ENCODE assay signal across 28 cellular contexts in the genomic region with DNA sequence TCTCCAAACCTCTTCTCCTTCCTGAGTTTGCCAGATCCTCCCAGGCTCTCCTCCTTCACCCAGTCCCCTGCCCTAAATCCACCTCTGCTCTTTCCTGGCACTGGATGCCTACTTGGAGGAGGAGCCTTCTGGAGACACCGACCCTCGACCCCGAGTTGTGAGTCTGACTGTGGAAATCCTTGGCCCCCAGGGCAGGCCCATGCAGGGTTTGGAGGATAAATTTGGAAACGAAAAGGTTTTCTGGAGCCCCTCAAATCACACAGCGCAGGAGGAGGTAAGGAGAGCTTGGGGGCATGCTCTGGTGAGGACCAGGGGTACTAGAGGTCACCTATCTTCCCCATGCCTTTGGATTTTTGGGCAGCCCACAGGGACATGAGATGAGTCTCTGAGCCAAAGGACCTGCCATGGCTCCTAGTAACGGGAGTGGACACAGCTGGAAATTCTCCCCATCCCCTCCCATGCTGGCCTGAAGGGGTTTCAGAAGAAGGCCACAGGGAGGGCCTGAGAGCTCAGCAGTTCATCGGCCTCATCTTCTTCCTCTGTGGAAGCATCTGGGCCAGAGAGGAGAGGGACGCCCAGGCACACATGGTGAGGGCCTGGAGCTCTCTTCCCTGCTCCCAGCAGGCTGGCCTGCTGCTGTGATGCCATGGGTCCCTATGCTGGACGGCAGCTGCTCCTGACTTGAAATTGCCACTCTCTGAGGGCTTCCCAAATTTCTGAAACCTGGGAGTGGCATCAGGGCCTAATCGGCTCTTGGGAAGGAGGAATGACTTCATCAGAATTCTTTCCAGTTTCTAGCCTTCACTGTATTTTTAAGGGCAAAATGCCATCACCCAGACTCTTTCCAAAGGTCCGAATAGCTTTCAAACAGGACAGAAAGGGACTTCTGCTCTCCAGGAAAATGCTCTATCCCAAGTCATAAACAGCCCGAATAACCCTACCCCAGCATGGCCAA.
DNase-seq lines count a peak whose midpoint lies in the region; ATAC-seq and TF ChIP-seq lines count a peak whose summit lies in the region.
"Had no signal": no experiment of that assay in that cellular context is flagged by ENCODE, and none has a peak within 500 bp of the region (broad histone marks: within the 10 kb centered on the region; RNA-seq: fewer than 3 reads in every experiment).

No MANE protein-coding gene starts in this region.

- H3K14ac ChIP-seq in IMR-90 (replicated peaks; ENCODE audit: low read depth, low read length), result no peak overlapping the region

- H2BK5ac ChIP-seq in IMR-90 (ENCODE audit: low read depth, low read length, poor library complexity, severe bottlenecking), result no peak overlapping the region

- H3K4ac ChIP-seq in IMR-90 (ENCODE audit: low read depth, low read length), result no peak overlapping the region

- H2AFZ ChIP-seq in IMR-90 (replicated peaks; ENCODE audit: low read length, poor library complexity) (no peak overlapping the region), osteoblast (ENCODE audit: low read length) (peak overlapping the region; percentile 72)
- H2AFZ ChIP-seq: hepatocyte had no signal

- H3K27me3 ChIP-seq in IMR-90 (ENCODE audit: control insufficient read depth, insufficient read depth, low read length) (peaks cover 6% of the 10 kb centered on the region), osteoblast (ENCODE audit: insufficient read depth, low read length) (no peaks in the 10 kb centered on the region)
- H3K27me3 ChIP-seq: body of pancreas, hepatocyte, left lung had no signal

- H2BK15ac ChIP-seq in IMR-90 (ENCODE audit: low read depth, low read length), result no peak overlapping the region

- TF ChIP-seq RAD21 in IMR-90 (IDR thresholded peaks at IDR 0.05; ENCODE audit: low read length), result no peak

- POLR2A ChIA-PET in IMR-90 (lab: Charles Lee; ENCODE audit: unreplicated experiment), result no interaction called here

- no peaks in the 10 kb centered on the region for H3K36me3 ChIP-seq in IMR-90 (ENCODE audit: control insufficient read depth, insufficient read depth, low read length)
- no peaks in the 10 kb centered on the region for H3K36me3 ChIP-seq in osteoblast (ENCODE audit: insufficient read depth, low read length)
- H3K36me3 ChIP-seq: left lung had no signal

- CTCF ChIA-PET in IMR-90 (lab: Yijun Ruan, JAX), result no interaction called here

- no peak for TF ChIP-seq POLR2A in IMR-90 (IDR thresholded peaks at IDR 0.05; ENCODE audit: low read depth, low read length)

- no peak overlapping the region for H3K9ac ChIP-seq in IMR-90 (ENCODE audit: low read depth, low read length)

- H3K27ac ChIP-seq in IMR-90 (ENCODE audit: insufficient read depth, low read length) (no peak overlapping the region), osteoblast (ENCODE audit: low read depth, low read length) (no peak overlapping the region)
- H3K27ac ChIP-seq: body of pancreas, C4-2B, hepatocyte, left lung, RWPE1 had no signal

- no peaks in the 10 kb centered on the region for H3K79me2 ChIP-seq in osteoblast (ENCODE audit: insufficient read depth, low read length)
- H3K79me2 ChIP-seq: hepatocyte had no signal

- no peak for TF ChIP-seq CTCF in IMR-90 (conservative IDR thresholded peaks at IDR 0.05; ENCODE audit: low read depth, low read length)
- no peak for TF ChIP-seq CTCF in osteoblast (IDR thresholded peaks at IDR 0.05; ENCODE audit: extremely low read depth, low read depth, low read length)

- 0 out of 2 replicates have a peak overlapping the region, but pooled peaks have one; percentile 13 for H2BK20ac ChIP-seq in IMR-90 (ENCODE audit: low read depth, low read length)

- no peak overlapping the region for H3K23ac ChIP-seq in IMR-90 (ENCODE audit: low read depth, low read length)

- H3K9me1 ChIP-seq in IMR-90 (ENCODE audit: insufficient read depth, low read length), result peaks cover 12% of the 10 kb centered on the region

- H4K20me1 ChIP-seq in IMR-90 (ENCODE audit: insufficient read depth, low read length) (no peaks in the 10 kb centered on the region), osteoblast (ENCODE audit: insufficient read depth, low read length) (no peaks in the 10 kb centered on the region)

- WGBS in IMR-90 (ENCODE audit: extremely low coverage in 2 of 2, insufficient read length in 1 of 2), 2 experiments, result 74% methylated on average over 5 of the region's 12 CpGs; no CpG with 5 or more reads in 1 of the 2 experiments

- no peak overlapping the region for H4K5ac ChIP-seq in IMR-90 (ENCODE audit: low read depth, low read length)

- H3K9me3 ChIP-seq in IMR-90 (ENCODE audit: control insufficient read depth, insufficient read depth, low read length) (no peaks in the 10 kb centered on the region), osteoblast (ENCODE audit: low read depth, low read length) (no peaks in the 10 kb centered on the region)
- H3K9me3 ChIP-seq: body of pancreas, left lung had no signal

- no peak overlapping the region for H2AK9ac ChIP-seq in IMR-90 (replicated peaks; ENCODE audit: low read depth, low read length, poor library complexity)

- no peak for ATAC-seq in IMR-90 (ENCODE audit: low read depth)
- ATAC-seq in Right ventricle myocardium superior (ENCODE audit: poor library complexity), result peak; percentile 40
- no peak for ATAC-seq in GM18867 (IDR thresholded peaks at IDR 0.05; ENCODE audit: unreplicated experiment)
- no peak for ATAC-seq in HG02970 (IDR thresholded peaks at IDR 0.05; ENCODE audit: low FRiP score, unreplicated experiment)
- ATAC-seq: activated T-helper 17 cell treated with anti-CD3 and anti-CD28 coated beads, Interleukin-2, amount 50 U/mL, for 72 hours; body of pancreas; GM12878; left lung; SK-N-SH treated with all-trans-retinoic acid at 6 μM for 48 hours had no signal

- H3K4me2 ChIP-seq in IMR-90 (ENCODE audit: low read depth, low read length), result no peak overlapping the region
- peak overlapping the region; percentile 6 for H3K4me2 ChIP-seq in osteoblast (ENCODE audit: insufficient read depth, low read length)
- H3K4me2 ChIP-seq: hepatocyte had no signal

- DNase-seq in AG08395 (ENCODE audit: low spot score) (peak; percentile 53), IMR-90 (no peak), Right ventricle myocardium superior (no peak), osteoblast (ENCODE audit: insufficient read length, low spot score, missing footprints) (peak; percentile 71), GM19240 (ENCODE audit: insufficient read length, low spot score) (no peak), mesenteric fat pad (ENCODE audit: low spot score) (no peak)
- DNase-seq: activated CD4-positive, alpha-beta T cell treated with anti-CD3 and anti-CD28 coated beads, Interleukin-2, amount 10 ng/mL, durations not matched to agents 24 days and 14 days; activated naive CD8-positive, alpha-beta T cell treated with anti-CD3 and anti-CD28 coated beads for 36 hours; body of pancreas; Calu3; DND-41; effector CD8-positive, alpha-beta T cell; immature natural killer cell; left lung; NCI-H1048; NCI-H187 treated with DMSO at 0.1 percent for 48 hours; NCI-H526; nephron progenitor cell; posterior cingulate gyrus; T-helper 2 cell had no signal

- no peak overlapping the region for H3K18ac ChIP-seq in IMR-90 (ENCODE audit: low read depth, low read length)

- dilution Hi-C loops in IMR-90 (cut with HindIII; ENCODE audit: low sequenced_read_pairs, unreplicated experiment), result no loop called here

- H3K4me1 ChIP-seq in IMR-90 (ENCODE audit: control insufficient read depth, insufficient read depth, low read length), result peaks cover 11% of the 10 kb centered on the region
- peaks cover 24% of the 10 kb centered on the region for H3K4me1 ChIP-seq in osteoblast (ENCODE audit: insufficient read depth, low read length)
- H3K4me1 ChIP-seq: body of pancreas, left lung had no signal

- H2BK120ac ChIP-seq in IMR-90 (ENCODE audit: low read depth, low read length), result no peak overlapping the region

- H2AK5ac ChIP-seq in IMR-90 (ENCODE audit: low read depth, low read length), result peak overlapping the region; percentile 8; the same call in 1 of the 2 replicates

- H4K8ac ChIP-seq in IMR-90 (ENCODE audit: low read depth in 2 of 2, low read length in 2 of 2), result no peak overlapping the region

- in situ Hi-C loops in IMR-90 (cut with MboI; ENCODE audit: low sequenced_read_pairs), result no loop called here

- no TSS peak for BruUV-seq in IMR-90 (replicated peaks; lab: Mats Ljungman, UMichigan)

- intact Hi-C loops in IMR-90 (cut with micrococcal nuclease), result no loop called here
- intact Hi-C loops in Right ventricle myocardium superior (cut with DNase I), result no loop called here

- no peak overlapping the region for H4K91ac ChIP-seq in IMR-90 (ENCODE audit: insufficient read depth, low read depth, low read length)

- no peak overlapping the region for H3K56ac ChIP-seq in IMR-90 (ENCODE audit: extremely low read depth, insufficient read depth, low read length)

- H3K79me1 ChIP-seq in IMR-90 (ENCODE audit: low read depth in 1 of 2, low read length in 2 of 2), result no peaks in the 10 kb centered on the region

- no peak overlapping the region for H3K4me3 ChIP-seq in IMR-90 (ENCODE audit: insufficient read depth, low read depth, low read length)
- no peak overlapping the region for H3K4me3 ChIP-seq in osteoblast (ENCODE audit: insufficient read depth, low read length)
- H3K4me3 ChIP-seq: body of pancreas, GM12878, hepatocyte, left lung had no signal

TF ChIP-seq in IMR-90, 13 proteins besides CTCF, POLR2A, EP300 and RAD21:
- TF ChIP-seq RCOR1 (IDR thresholded peaks at IDR 0.05; ENCODE audit: insufficient replicate concordance, low read length), result no peak
- TF ChIP-seq SMC3 (IDR thresholded peaks at IDR 0.05; ENCODE audit: low read depth, low read length), result no peak
- TF ChIP-seq FOS (IDR thresholded peaks at IDR 0.05; ENCODE audit: low read depth, low read length), result no peak
- TF ChIP-seq, protein P1, sequence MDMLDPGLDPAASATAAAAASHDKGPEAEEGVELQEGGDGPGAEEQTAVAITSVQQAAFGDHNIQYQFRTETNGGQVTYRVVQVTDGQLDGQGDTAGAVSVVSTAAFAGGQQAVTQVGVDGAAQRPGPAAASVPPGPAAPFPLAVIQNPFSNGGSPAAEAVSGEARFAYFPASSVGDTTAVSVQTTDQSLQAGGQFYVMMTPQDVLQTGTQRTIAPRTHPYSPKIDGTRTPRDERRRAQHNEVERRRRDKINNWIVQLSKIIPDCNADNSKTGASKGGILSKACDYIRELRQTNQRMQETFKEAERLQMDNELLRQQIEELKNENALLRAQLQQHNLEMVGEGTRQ (IDR thresholded peaks at IDR 0.05; ENCODE audit: low read depth, low read length), result no peak
- no peak for TF ChIP-seq MXI1 (IDR thresholded peaks at IDR 0.05; ENCODE audit: borderline replicate concordance, low read depth, low read length)
- no peak for TF ChIP-seq CHD1 (IDR thresholded peaks at IDR 0.05; ENCODE audit: low read depth, low read length)
- no peak for TF ChIP-seq CEBPB (IDR thresholded peaks at IDR 0.05; ENCODE audit: low read depth, low read length)
- TF ChIP-seq MAZ (IDR thresholded peaks at IDR 0.05; ENCODE audit: borderline replicate concordance, low read depth, low read length), result no peak
- TF ChIP-seq BHLHE40 (IDR thresholded peaks at IDR 0.05; ENCODE audit: low read depth, low read length), result no peak

Comparison
In these comparisons a context has a peak if more than half of its experiments do, and no peak if none do; other contexts are left out.
1. DNase-seq: peak in AG08395 (single experiment) and osteoblast (single experiment); none in IMR-90 (single experiment), Right ventricle myocardium superior (single experiment), GM19240 (single experiment) and mesenteric fat pad (single experiment).